33 cellular contexts compared by ENCODE assay signal in genomic region chr4:159008671-159009070, GRCh38.
"Had no signal": no experiment of that assay in that cellular context is flagged by ENCODE, and none has a peak within 500 bp of the region (broad histone marks: within the 10 kb centered on the region; RNA-seq: fewer than 3 reads in every experiment).

No MANE protein-coding gene starts in this region.

- H3K4me3 ChIP-seq: adrenal gland, ascending aorta, body of pancreas, breast epithelium, cardiac muscle cell had no signal

- H3K36me3 ChIP-seq: adrenal gland, ascending aorta, brain microvascular endothelial cell, breast epithelium, cardiac muscle cell had no signal

- H3K4me1 ChIP-seq: ascending aorta, breast epithelium had no signal

- ATAC-seq: activated naive CD4-positive, alpha-beta T cell treated with anti-CD3 and anti-CD28 coated beads, Interleukin-2, amount 50 U/mL, for 72 hours; activated naive CD8-positive, alpha-beta T cell treated with anti-CD3 and anti-CD28 coated beads, Interleukin-2, amount 50 U/mL, for 24 hours; activated T-cell treated with anti-CD3 and anti-CD28 coated beads, Interleukin-2, amount 50 U/mL, for 4 hours; activated T-cell treated with anti-CD3 and anti-CD28 coated beads, Interleukin-2, amount 50 U/mL, for 72 hours; activated T-helper 17 cell treated with anti-CD3 and anti-CD28 coated beads, Interleukin-2, amount 50 U/mL, for 72 hours; body of pancreas had no signal

- H3K27me3 ChIP-seq: adrenal gland, ascending aorta, body of pancreas, brain microvascular endothelial cell, breast epithelium, cardiac muscle cell had no signal

- FAIRE-seq: astrocyte, bronchial epithelial cell had no signal

- H3K27ac ChIP-seq: adrenal gland, ascending aorta, body of pancreas, brain microvascular endothelial cell, breast epithelium, cardiac muscle cell had no signal

- H3K9me3 ChIP-seq: adrenal gland, ascending aorta, body of pancreas, breast epithelium had no signal

- DNase-seq: activated effector memory CD4-positive, alpha-beta T cell treated with anti-CD3 and anti-CD28 coated beads, Interleukin-2, amount 50 U/mL, for 16 hours; activated effector memory CD4-positive, alpha-beta T cell treated with Interleukin-2 at 50 U/mL for 16 hours; activated gamma-delta T cell; activated gamma-delta T cell treated with Interleukin-2 at 50 U/mL for 16 hours; activated naive CD4-positive, alpha-beta T cell; activated naive CD4-positive, alpha-beta T cell treated with anti-CD3 and anti-CD28 coated beads for 36 hours; activated naive CD4-positive, alpha-beta T cell treated with anti-CD3 and anti-CD28 coated beads, Interleukin-2, amount 10 ng/mL, durations not matched to agents 7 days and 5 days; activated naive CD4-positive, alpha-beta T cell treated with anti-CD3 and anti-CD28 coated beads, Interleukin-2, amount 50 U/mL, for 16 hours; activated naive CD4-positive, alpha-beta T cell treated with Interleukin-2 at 50 U/mL for 16 hours; activated naive CD8-positive, alpha-beta T cell treated with anti-CD3 and anti-CD28 coated beads for 36 hours; activated naive CD8-positive, alpha-beta T cell treated with anti-CD3 and anti-CD28 coated beads, Interleukin-2, amount 10 ng/mL, durations not matched to agents 7 days and 5 days; activated naive CD8-positive, alpha-beta T cell treated with anti-CD3 and anti-CD28 coated beads, Interleukin-2, amount 50 U/mL, for 24 hours; activated T-cell treated with anti-CD3 and anti-CD28 coated beads, Interleukin-2, amount 50 U/mL, for 24 hours; activated T-cell treated with anti-CD3 and anti-CD28 coated beads, Interleukin-2, amount 50 U/mL, for 4 hours; activated T-cell treated with anti-CD3 and anti-CD28 coated beads, Interleukin-2, amount 50 U/mL, for 48 hours; activated T-cell treated with anti-CD3 and anti-CD28 coated beads, Interleukin-2, amount 50 U/mL, for 72 hours; adrenal gland; amniotic stem cell; amygdala; anterior cingulate cortex; aorta; body of pancreas; brain microvascular endothelial cell; caudate nucleus; central memory CD4-positive, alpha-beta T cell; cerebellar nuclear complex had no signal
